In the genomic region with DNA sequence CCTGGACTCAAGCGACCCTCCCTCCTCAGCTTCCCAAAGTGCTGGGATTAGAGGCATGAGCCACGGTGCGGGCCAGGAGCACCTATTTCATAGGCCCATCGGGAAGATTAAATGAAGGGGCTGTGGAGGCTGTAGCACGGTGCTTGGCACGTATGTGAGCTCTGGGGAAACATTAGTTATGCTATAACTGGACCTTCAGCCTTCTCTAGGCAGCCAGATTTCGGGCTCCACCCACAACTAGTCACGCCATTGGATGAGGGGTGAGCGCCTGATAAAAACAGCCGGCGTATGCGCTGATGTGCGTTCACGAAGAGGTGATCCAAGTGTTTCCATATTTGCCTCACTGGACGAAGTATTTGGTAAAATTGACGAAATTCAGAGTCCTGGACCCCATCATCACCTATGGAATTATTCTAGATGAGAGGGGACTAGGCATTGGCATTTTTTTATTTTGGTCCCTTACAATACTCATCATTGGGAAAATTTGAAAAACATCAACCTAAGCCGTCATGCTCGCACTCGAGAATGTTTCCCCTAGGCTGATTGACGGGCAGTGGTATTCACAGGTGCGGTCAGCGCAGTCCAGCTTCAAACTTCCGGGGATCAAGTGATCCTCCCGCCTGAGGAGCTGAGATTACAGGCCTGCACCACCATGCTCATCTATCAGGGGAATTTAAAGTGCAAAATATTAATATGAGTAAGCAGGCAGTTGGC, we compare ENCODE assay signal across 8 cellular contexts. TPM values are rescaled to one million over a fixed set of nuclear protein-coding genes. Genes with fewer than 3 reads are reported as not detected.
A peak's percentile ranks its signal among the peaks of the same experiment; 100 is the strongest.
DNase-seq lines count a peak whose midpoint lies in the region; ATAC-seq and TF ChIP-seq lines count a peak whose summit lies in the region.

No MANE protein-coding gene starts in this region.

- H3K9me2 ChIP-seq in OCI-LY1 (ENCODE audit: low read depth, low read length), result no peaks in the 10 kb centered on the region

- H3K27ac ChIP-seq in OCI-LY1 (ENCODE audit: low read depth, low read length, poor library complexity, severe bottlenecking) (no peak overlapping the region), endodermal cell (ENCODE audit: low read depth, low read length) (no peak overlapping the region), psoas muscle (peak overlapping the region; percentile 93)

- peaks cover 19% of the 10 kb centered on the region for H3K79me2 ChIP-seq in OCI-LY1 (ENCODE audit: insufficient read depth, low read length)

- ATAC-seq in psoas muscle, result no peak

- 90 to 91% methylated on average over 24 of the region's 24 CpGs for WGBS in endodermal cell (ENCODE audit: insufficient coverage in 1 of 2, insufficient read length in 1 of 2), 2 experiments
- whole genome bisulfite sequencing in psoas muscle, 3 donors, result 70 to 76% (median 71%) methylated on average over 24 of the region's 24 CpGs

- DNase-seq in GM06990 (ENCODE audit: extremely low read depth, insufficient read length) (no peak), endodermal cell (no peak), psoas muscle (no peak), occipital lobe (lab: John Stamatoyannopoulos, UW) (no peak), DMS53 treated with DMSO at 0.1 percent for 48 hours (lab: John Stamatoyannopoulos, UW; ENCODE audit: unreplicated experiment) (no peak), NCI-H2081 treated with DMSO at 0.1 percent for 48 hours (lab: John Stamatoyannopoulos, UW) (no peak), RPMI8226 (no peak)

- H3K36me3 ChIP-seq in GM06990 (ENCODE audit: control insufficient read depth, insufficient read depth, low read length), result no peaks in the 10 kb centered on the region; the same call in 1 of the 2 replicates
- peaks cover 2% of the 10 kb centered on the region for H3K36me3 ChIP-seq in OCI-LY1 (ENCODE audit: insufficient read depth, low read length)
- peaks cover 8% of the 10 kb centered on the region for H3K36me3 ChIP-seq in endodermal cell (ENCODE audit: control insufficient read depth, insufficient read depth, low read length)
- H3K36me3 ChIP-seq in psoas muscle (ENCODE audit: insufficient read depth in 1 of 2, low read depth in 1 of 2), result peaks cover 0 to 7% of the 10 kb centered on the region in 2 donors

- TF ChIP-seq CTCF in GM06990 (IDR thresholded peaks at IDR 0.05; ENCODE audit: insufficient read depth, low read length, poor library complexity, severe bottlenecking) (no peak), OCI-LY1 (IDR thresholded peaks at IDR 0.05; ENCODE audit: low read length) (no peak), endodermal cell (conservative IDR thresholded peaks at IDR 0.05) (no peak), psoas muscle (IDR thresholded peaks at IDR 0.05) (no peak)

- peak overlapping the region; percentile 97 for H3K27ac Mint-ChIP-seq in endodermal cell

- H3K27me3 ChIP-seq in GM06990 (replicated peaks; ENCODE audit: control insufficient read depth, insufficient read depth, low read length) (no peaks in the 10 kb centered on the region), OCI-LY1 (ENCODE audit: insufficient read depth, low read length) (no peaks in the 10 kb centered on the region), endodermal cell (ENCODE audit: control insufficient read depth, insufficient read depth, low read length, poor library complexity, severe bottlenecking) (no peaks in the 10 kb centered on the region), psoas muscle (ENCODE audit: insufficient read depth in 3 of 3, low read length in 2 of 3) (no peaks in the 10 kb centered on the region)

- H3F3A ChIP-seq in OCI-LY1 (ENCODE audit: insufficient read depth, low read length), result no peaks in the 10 kb centered on the region

- no peaks in the 10 kb centered on the region for H4K20me1 ChIP-seq in OCI-LY1 (ENCODE audit: insufficient read depth, low read length)

- intact Hi-C loops in psoas muscle (cut with DNase I), result loop anchor here in 1 of 2 donors (5.0 kb wide), 1 partner anchor 245 kb away; no protein-coding TSS in a partner anchor

- H2AFZ ChIP-seq in OCI-LY1 (ENCODE audit: low read length), result no peak overlapping the region

- H3K9me3 ChIP-seq in OCI-LY1 (ENCODE audit: low read length) (no peaks in the 10 kb centered on the region), endodermal cell (ENCODE audit: control insufficient read depth, low read length) (no peaks in the 10 kb centered on the region), psoas muscle (no peaks in the 10 kb centered on the region)

- peak overlapping the region; percentile 70 for H3K4me2 ChIP-seq in OCI-LY1 (ENCODE audit: low read length)

- no peaks in the 10 kb centered on the region for H3K9me3 Mint-ChIP-seq in endodermal cell

- H3K4me3 ChIP-seq in GM06990 (replicated peaks; ENCODE audit: low read depth, low read length), result peak overlapping the region; percentile 76
- H3K4me3 ChIP-seq in OCI-LY1 (ENCODE audit: low read depth, low read length, poor library complexity, severe bottlenecking), result peak overlapping the region; percentile 77
- H3K4me3 ChIP-seq in endodermal cell (ENCODE audit: low read length), result peak overlapping the region; percentile 98
- H3K4me3 ChIP-seq in psoas muscle, result peak overlapping the region; percentile 77

- peaks cover 4% of the 10 kb centered on the region for H3K36me3 Mint-ChIP-seq in endodermal cell (ENCODE audit: low read depth)

- H3K27me3 Mint-ChIP-seq in endodermal cell (ENCODE audit: insufficient read depth), result no peaks in the 10 kb centered on the region

- H3K4me1 ChIP-seq in OCI-LY1 (ENCODE audit: insufficient read depth, low read length, severe bottlenecking), result peaks cover 32% of the 10 kb centered on the region
- peaks cover 6% of the 10 kb centered on the region for H3K4me1 ChIP-seq in endodermal cell (ENCODE audit: control insufficient read depth, insufficient read depth, low read length)
- peaks cover 34% of the 10 kb centered on the region for H3K4me1 ChIP-seq in psoas muscle

- H3K4me3 Mint-ChIP-seq in endodermal cell, result peak overlapping the region; percentile 73

- H3K9ac ChIP-seq in OCI-LY1 (ENCODE audit: low read length) (peak overlapping the region; percentile 79; the same call in 1 of the 2 replicates), endodermal cell (ENCODE audit: extremely low read depth, low read length, poor library complexity, severe bottlenecking) (no peak overlapping the region)

- H3K4me1 Mint-ChIP-seq in endodermal cell, result peaks cover 25% of the 10 kb centered on the region

RNA-seq across cellular contexts. Expression of a gene that starts 1.8 kb away (rescaled TPM):
- total RNA-seq in endodermal cell (100 to 1,000 TPM; 118 to 159 TPM), psoas muscle (10 to 100 TPM; 52.3 to 72.8 (median 63.8) TPM), occipital lobe (27.5 TPM)
- polyA plus RNA-seq in endodermal cell (2013, experiment 1 of 2), result 99.5 TPM
- polyA plus RNA-seq in endodermal cell (2013, experiment 2 of 2), result 88.3 TPM
- 10 to 100 TPM; 22.3 to 57.9 (median 43.3) TPM for polyA plus RNA-seq in psoas muscle

RNA-seq across cellular contexts. Expression of a gene that starts 16.1 kb away (rescaled TPM):
- total RNA-seq in endodermal cell (100 to 1,000 TPM; 153 to 156 TPM), psoas muscle (10 to 100 TPM; 66.8 to 92.3 (median 87.3) TPM), occipital lobe (78.1 TPM)
- 85.2 TPM for polyA plus RNA-seq in endodermal cell (2013, experiment 1 of 2)
- polyA plus RNA-seq in endodermal cell (2013, experiment 2 of 2), result 78.0 TPM
- 10 to 100 TPM; 57.5 to 95.3 (median 79.3) TPM for polyA plus RNA-seq in psoas muscle
